In the genomic region with DNA sequence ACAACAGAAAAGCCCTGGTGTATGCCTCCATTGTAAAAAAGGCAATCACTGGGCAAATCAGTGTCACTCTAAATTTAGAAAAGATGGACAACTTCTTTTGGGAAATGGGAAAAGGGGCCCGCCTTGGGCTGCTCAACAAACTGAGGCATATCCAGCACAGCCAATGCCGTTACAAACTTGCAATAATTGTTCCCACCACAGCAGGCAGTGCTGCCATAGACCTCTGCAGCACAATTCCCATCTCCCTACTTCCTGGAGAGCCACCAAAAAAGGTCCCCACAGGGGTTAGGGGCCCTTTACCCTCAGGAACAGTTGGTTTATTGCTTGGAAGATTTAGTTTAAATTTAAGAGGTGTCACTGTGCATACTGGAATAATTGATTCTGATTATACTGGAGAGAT, we compare ENCODE assay signal across 10 cellular contexts. TPM values are rescaled to one million over a fixed set of nuclear protein-coding genes. Genes with fewer than 3 reads are reported as not detected.
"Had no signal": no experiment of that assay in that cellular context is flagged by ENCODE, and none has a peak within 500 bp of the region (broad histone marks: within the 10 kb centered on the region; RNA-seq: fewer than 3 reads in every experiment).

No MANE protein-coding gene starts in this region.

- FAIRE-seq: HepG2, HTR-8/SVneo had no signal

- DNase-seq: IMR-90, KBM-7, KG1 had no signal

- H3K4me3 ChIP-seq: K562 had no signal

- ATAC-seq: HepG2, K562 had no signal

- H3K27ac ChIP-seq: HL-60 had no signal

RNA-seq across cellular contexts. Expression of a gene that starts 16.4 kb away (rescaled TPM):
- total RNA-seq: HepG2, HT-29, HT1080, IMR-90, K562 had no signal
- polyA plus RNA-seq: HepG2, IgD-negative memory B cell, IMR-90, K562 had no signal

RNA-seq across cellular contexts. Expression of a gene that starts 26.7 kb away (rescaled TPM):
- total RNA-seq: HepG2, HT-29, HT1080, IMR-90, K562 had no signal
- polyA plus RNA-seq: HepG2, IgD-negative memory B cell, IMR-90, K562 had no signal

RNA-seq across cellular contexts. Expression of a gene that starts 36.6 kb away (rescaled TPM):
- total RNA-seq: HepG2, HT-29, HT1080, IMR-90, K562 had no signal
- polyA plus RNA-seq: HepG2, IgD-negative memory B cell, IMR-90, K562 had no signal
